ENCODE assay signal across 11 cellular contexts in genomic region chr11:100908746-100909145, GRCh38.
DNase-seq lines count a peak whose midpoint lies in the region; ATAC-seq and TF ChIP-seq lines count a peak whose summit lies in the region.
"Had no signal": no experiment of that assay in that cellular context is flagged by ENCODE, and none has a peak within 500 bp of the region (broad histone marks: within the 10 kb centered on the region; RNA-seq: fewer than 3 reads in every experiment).

No MANE protein-coding gene starts in this region.

- H3K36me3 ChIP-seq in suprapubic skin = no peaks in the 10 kb centered on the region

- no peak overlapping the region for H3K4me3 ChIP-seq in suprapubic skin
- H3K4me3 ChIP-seq: skin epidermis had no signal

- no peaks in the 10 kb centered on the region for H3K9me3 ChIP-seq in suprapubic skin

- TF ChIP-seq POLR2A in suprapubic skin (IDR thresholded peaks at IDR 0.05) = no peak

- DNase-seq in HS-5 (ENCODE audit: low read depth) = peak; percentile 60
- peak; percentile 62 for DNase-seq in iris pigment epithelial cell (ENCODE audit: low read depth)
- no peak for DNase-seq in NCI-H1694 (lab: John Stamatoyannopoulos, UW)
- no peak for DNase-seq in HK-2 (ENCODE audit: unreplicated experiment)
- no peak for DNase-seq in suprapubic skin (ENCODE audit: low spot score in 2 of 2)
- DNase-seq: glutamatergic neuron, NCI-H446 had no signal

- no peaks in the 10 kb centered on the region for H3K27me3 ChIP-seq in suprapubic skin

- 75% methylated on average over 2 of the region's 2 CpGs for WGBS in suprapubic skin

- ATAC-seq in GM18858 (IDR thresholded peaks at IDR 0.05; ENCODE audit: unreplicated experiment) (peak; percentile 36), HG02623 (IDR thresholded peaks at IDR 0.05; ENCODE audit: unreplicated experiment) (peak; percentile 25), SK-N-SH treated with all-trans-retinoic acid at 6 μM for 48 hours (no peak)

- no peaks in the 10 kb centered on the region for H3K4me1 ChIP-seq in suprapubic skin

- no peak for TF ChIP-seq CTCF in suprapubic skin (IDR thresholded peaks at IDR 0.05)

- TF ChIP-seq EP300 in suprapubic skin (IDR thresholded peaks at IDR 0.05) = no peak

- H3K27ac ChIP-seq in suprapubic skin = no peak overlapping the region

TF ChIP-seq in SK-N-SH treated with all-trans-retinoic acid at 6 μM for 48 hours, 23 proteins besides CTCF, POLR2A, EP300 and RAD21:
- TF ChIP-seq CSRNP3 (CRISPR knock-in tag; IDR thresholded peaks at IDR 0.05) (no peak), PPARA (CRISPR knock-in tag; IDR thresholded peaks at IDR 0.05; ENCODE audit: borderline replicate concordance) (no peak), ZFP3 (CRISPR knock-in tag; IDR thresholded peaks at IDR 0.05) (no peak), ESRRG (CRISPR knock-in tag; IDR thresholded peaks at IDR 0.05) (no peak), ZC3H10 (CRISPR knock-in tag; IDR thresholded peaks at IDR 0.05) (no peak), ZFP30 (CRISPR knock-in tag; IDR thresholded peaks at IDR 0.05) (no peak), OSR1 (CRISPR knock-in tag; IDR thresholded peaks at IDR 0.05) (no peak), BACH2 (CRISPR knock-in tag; IDR thresholded peaks at IDR 0.05; ENCODE audit: borderline replicate concordance) (no peak), GLIS3 (CRISPR knock-in tag; IDR thresholded peaks at IDR 0.05) (no peak)

Comparison
In these comparisons a context has a peak if more than half of its experiments do, and no peak if none do; other contexts are left out.
1. DNase-seq: peak in HS-5 (single experiment) and iris pigment epithelial cell (single experiment); none in NCI-H1694 (single experiment), HK-2 (single experiment) and suprapubic skin (0 of 2).